1 cellular context compared by ENCODE assay signal in the genomic region with DNA sequence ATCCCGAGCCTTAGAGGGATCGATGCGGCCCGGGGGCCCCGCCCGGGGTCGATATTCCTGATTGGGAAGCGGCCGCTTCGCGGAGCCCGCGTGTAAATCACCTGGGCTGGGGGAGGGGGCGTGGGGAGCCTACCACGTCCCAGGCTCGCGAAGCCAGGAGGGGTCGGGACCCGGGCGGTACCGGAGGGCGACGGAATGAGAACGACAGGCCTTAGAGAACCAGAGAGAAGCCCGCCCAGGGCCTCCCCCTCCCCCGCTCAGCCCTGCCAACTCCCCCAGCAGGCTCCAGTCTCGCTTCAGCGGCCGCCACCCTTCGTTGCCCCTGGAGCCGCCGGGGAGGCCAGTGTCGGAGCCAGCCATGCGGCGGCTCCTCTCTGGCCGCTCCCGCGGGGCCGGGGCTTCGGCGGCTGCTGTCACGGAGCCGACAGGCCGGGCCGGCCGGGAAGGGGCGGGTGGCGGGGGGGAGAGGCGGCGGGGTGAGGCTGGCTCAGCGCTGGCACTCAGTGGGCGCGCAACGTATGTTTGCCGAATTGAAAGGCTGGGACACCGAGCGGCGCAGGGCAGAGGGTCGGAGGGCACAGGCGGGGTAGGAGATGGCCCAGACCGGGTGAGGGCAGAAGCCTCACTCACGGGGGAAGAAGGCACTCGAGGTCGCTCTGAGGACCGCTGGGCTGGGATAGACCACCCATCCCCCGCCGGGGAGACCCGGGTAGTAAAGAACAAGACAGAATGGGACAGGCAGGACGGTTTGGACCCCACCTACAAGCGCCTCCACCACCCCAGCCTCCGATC.
TF ChIP-seq lines count a peak whose summit lies in the region.

No MANE protein-coding gene starts in this region.

TF ChIP-seq in endothelial cell of umbilical vein, 7 proteins besides CTCF, POLR2A, EP300 and RAD21:
- TF ChIP-seq MYC (IDR thresholded peaks at IDR 0.05; ENCODE audit: low read depth, low read length) (no peak), POLR2AphosphoS5 (IDR thresholded peaks at IDR 0.05; ENCODE audit: insufficient read depth, low read depth, low read length) (no peak), FOS (IDR thresholded peaks at IDR 0.05; ENCODE audit: borderline replicate concordance, insufficient read depth, low read length) (no peak), GATA2 (IDR thresholded peaks at IDR 0.05; ENCODE audit: insufficient read depth, insufficient read length, low read depth, low read length) (no peak), EZH2 (IDR thresholded peaks at IDR 0.05; ENCODE audit: borderline replicate concordance, low read depth, low read length, severe bottlenecking) (no peak), JUN (IDR thresholded peaks at IDR 0.05; ENCODE audit: borderline replicate concordance, insufficient read depth, insufficient read length, low read depth) (no peak)
- TF ChIP-seq, protein P1, sequence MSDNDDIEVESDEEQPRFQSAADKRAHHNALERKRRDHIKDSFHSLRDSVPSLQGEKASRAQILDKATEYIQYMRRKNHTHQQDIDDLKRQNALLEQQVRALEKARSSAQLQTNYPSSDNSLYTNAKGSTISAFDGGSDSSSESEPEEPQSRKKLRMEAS (IDR thresholded peaks at IDR 0.05; ENCODE audit: insufficient read depth, insufficient read length): no peak
